ENCODE assay signal across 17 cellular contexts in genomic region chr4:133390198-133390855, GRCh38.
DNase-seq lines count a peak whose midpoint lies in the region; ATAC-seq, FAIRE-seq and TF ChIP-seq lines count a peak whose summit lies in the region.
"Had no signal": no experiment of that assay in that cellular context is flagged by ENCODE, and none has a peak within 500 bp of the region (broad histone marks: within the 10 kb centered on the region; RNA-seq: fewer than 3 reads in every experiment).

No MANE protein-coding gene starts in this region.

- H3K4me3 ChIP-seq in HUES6 (ENCODE audit: low read depth, low read length) (no peak overlapping the region), bronchial epithelial cell (ENCODE audit: low read depth, low read length) (no peak overlapping the region), SJCRH30 (no peak overlapping the region)
- H3K4me3 ChIP-seq: K562 had no signal

- ATAC-seq in activated naive CD4-positive, alpha-beta T cell treated with anti-CD3 and anti-CD28 coated beads, Interleukin-2, amount 50 U/mL, for 72 hours, result no peak
- ATAC-seq: K562 had no signal

- peaks cover 9% of the 10 kb centered on the region for H3K4me1 Mint-ChIP-seq in type B pancreatic cell (ENCODE audit: unreplicated experiment)
- H3K4me1 Mint-ChIP-seq: CD4-positive, CD25-positive, alpha-beta regulatory T cell had no signal

- H3K4me3 Mint-ChIP-seq in type B pancreatic cell, result no peak overlapping the region
- H3K4me3 Mint-ChIP-seq: CD4-positive, CD25-positive, alpha-beta regulatory T cell; H9 had no signal

- no peaks in the 10 kb centered on the region for H3K36me3 Mint-ChIP-seq in activated naive CD4-positive, alpha-beta T cell treated with anti-CD3 and anti-CD28 coated beads, Interleukin-2, amount 50 U/mL, for 72 hours
- no peaks in the 10 kb centered on the region for H3K36me3 Mint-ChIP-seq in type B pancreatic cell
- H3K36me3 Mint-ChIP-seq: CD4-positive, CD25-positive, alpha-beta regulatory T cell had no signal

- intact Hi-C loops in posterior vena cava (cut with DNase I), result no loop called here

- H3K27ac ChIP-seq in HUES6 (ENCODE audit: low read depth, low read length) (no peak overlapping the region), SJCRH30 (no peak overlapping the region)

- H3K9ac ChIP-seq in HUES6 (ENCODE audit: low read length), result peak overlapping the region; percentile 21

- no peak for TF ChIP-seq CTCF in bronchial epithelial cell (IDR thresholded peaks at IDR 0.05; ENCODE audit: insufficient read depth, low read length, severe bottlenecking)
- TF ChIP-seq CTCF in type B pancreatic cell (conservative IDR thresholded peaks at IDR 0.05), result no peak

- H3K36me3 ChIP-seq in HUES6 (ENCODE audit: control insufficient read depth, insufficient read depth, low read length), result no peaks in the 10 kb centered on the region
- no peaks in the 10 kb centered on the region for H3K36me3 ChIP-seq in bronchial epithelial cell (ENCODE audit: control insufficient read depth, insufficient read depth, low read length)
- H3K36me3 ChIP-seq in SJCRH30, result no peaks in the 10 kb centered on the region

- DNase-seq in bronchial epithelial cell (ENCODE audit: low read depth) (peak; percentile 22), islet precursor cell (peak; percentile 65), posterior vena cava (ENCODE audit: low spot score) (peak; percentile 58), type B pancreatic cell (ENCODE audit: extremely low spot score, unreplicated experiment) (no peak), SJCRH30 (no peak)
- no peak for DNase-seq in activated CD4-positive, alpha-beta T cell treated with anti-CD3 and anti-CD28 coated beads for 48 hours
- no peak for DNase-seq in activated naive CD4-positive, alpha-beta T cell treated with anti-CD3 and anti-CD28 coated beads, Interleukin-2, amount 50 U/mL, for 72 hours (ENCODE audit: low spot score in 2 of 2)
- DNase-seq: ACHN; Calu3; CD4-positive, CD25-positive, alpha-beta regulatory T cell; DMS53; H9; NCI-H146; NCI-H2081 treated with DMSO at 0.1 percent for 48 hours; NCI-H510A had no signal

- H3K9me3 ChIP-seq in HUES6 (ENCODE audit: control insufficient read depth, insufficient read depth, low read depth, low read length) (no peaks in the 10 kb centered on the region), SJCRH30 (replicated peaks) (no peaks in the 10 kb centered on the region)

- H3K9me3 Mint-ChIP-seq in activated naive CD4-positive, alpha-beta T cell treated with anti-CD3 and anti-CD28 coated beads, Interleukin-2, amount 50 U/mL, for 72 hours, result peaks cover 3 to 5% of the 10 kb centered on the region in 2 donors
- H3K9me3 Mint-ChIP-seq in type B pancreatic cell, result no peaks in the 10 kb centered on the region
- H3K9me3 Mint-ChIP-seq: H9 had no signal

- FAIRE-seq in bronchial epithelial cell (lab: Jason Lieb, UNC), result no peak
- FAIRE-seq: K562 had no signal

- H3K27me3 Mint-ChIP-seq in type B pancreatic cell, result no peaks in the 10 kb centered on the region
- H3K27me3 Mint-ChIP-seq: CD4-positive, CD25-positive, alpha-beta regulatory T cell had no signal

- H3K27me3 ChIP-seq in HUES6 (ENCODE audit: control insufficient read depth, insufficient read depth, low read length), result no peaks in the 10 kb centered on the region
- no peaks in the 10 kb centered on the region for H3K27me3 ChIP-seq in bronchial epithelial cell (ENCODE audit: control insufficient read depth, insufficient read depth, low read length)
- H3K27me3 ChIP-seq in SJCRH30, result no peaks in the 10 kb centered on the region

- peaks cover 13% of the 10 kb centered on the region; the same call in 1 of the 2 replicates for H3K4me1 ChIP-seq in HUES6 (ENCODE audit: control insufficient read depth, insufficient read depth, low read length)
- H3K4me1 ChIP-seq in SJCRH30, result no peaks in the 10 kb centered on the region

- H3K27ac Mint-ChIP-seq in activated naive CD4-positive, alpha-beta T cell treated with anti-CD3 and anti-CD28 coated beads, Interleukin-2, amount 50 U/mL, for 72 hours, result no peak overlapping the region
- H3K27ac Mint-ChIP-seq in type B pancreatic cell, result no peak overlapping the region
- H3K27ac Mint-ChIP-seq: CD4-positive, CD25-positive, alpha-beta regulatory T cell had no signal

Comparison
In these comparisons a context has a peak if more than half of its experiments do, and no peak if none do; other contexts are left out.
1. DNase-seq: peak in bronchial epithelial cell (single experiment), islet precursor cell (single experiment) and posterior vena cava (single experiment); none in activated CD4-positive, alpha-beta T cell treated with anti-CD3 and anti-CD28 coated beads for 48 hours (single experiment), activated naive CD4-positive, alpha-beta T cell treated with anti-CD3 and anti-CD28 coated beads, Interleukin-2, amount 50 U/mL, for 72 hours (0 of 2), type B pancreatic cell (single experiment) and SJCRH30 (0 of 2).